8 cellular contexts compared by ENCODE assay signal in the genomic region with DNA sequence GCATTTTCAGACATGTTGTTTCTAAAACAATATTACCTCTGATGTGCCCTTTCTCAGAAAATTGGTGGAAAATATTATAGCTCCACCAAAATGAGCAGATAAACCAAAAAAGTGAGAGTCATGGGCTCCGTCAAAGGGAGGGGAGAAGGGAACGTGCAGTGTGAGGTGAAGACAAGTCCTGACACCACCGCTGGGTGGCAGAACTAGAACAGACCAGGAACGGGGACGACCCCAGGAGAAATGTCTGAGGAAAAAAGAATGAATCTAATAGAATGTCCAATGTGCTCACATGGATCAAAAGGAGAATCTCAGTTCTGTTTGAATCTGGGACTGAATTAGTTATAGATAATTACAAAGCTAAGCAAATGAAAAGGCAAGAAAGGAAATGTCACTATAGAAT. TPM values are rescaled to one million over a fixed set of nuclear protein-coding genes. Genes with fewer than 3 reads are reported as not detected.
DNase-seq lines count a peak whose midpoint lies in the region; ATAC-seq lines count a peak whose summit lies in the region.

No MANE protein-coding gene starts in this region.

- H3K27ac Mint-ChIP-seq in activated T-cell treated with anti-CD3 and anti-CD28 coated beads, Interleukin-2, amount 50 U/mL, for 24 hours = no peak overlapping the region
- peak overlapping the region; percentile 42 for H3K27ac Mint-ChIP-seq in activated T-cell treated with anti-CD3 and anti-CD28 coated beads, Interleukin-2, amount 50 U/mL, for 72 hours

- peaks cover 49% of the 10 kb centered on the region for H3K36me3 Mint-ChIP-seq in activated T-cell treated with anti-CD3 and anti-CD28 coated beads, Interleukin-2, amount 50 U/mL, for 4 hours (ENCODE audit: insufficient read depth)
- H3K36me3 Mint-ChIP-seq in activated T-cell treated with anti-CD3 and anti-CD28 coated beads, Interleukin-2, amount 50 U/mL, for 24 hours (ENCODE audit: low read depth) = peaks cover 98% of the 10 kb centered on the region
- peaks cover 13 to 37% of the 10 kb centered on the region in 2 donors for H3K36me3 Mint-ChIP-seq in activated T-cell treated with anti-CD3 and anti-CD28 coated beads, Interleukin-2, amount 50 U/mL, for 72 hours (ENCODE audit: insufficient read depth in 2 of 2)

- H3K4me1 Mint-ChIP-seq in activated T-cell treated with anti-CD3 and anti-CD28 coated beads, Interleukin-2, amount 50 U/mL, for 4 hours (ENCODE audit: low read depth) = peaks cover 3% of the 10 kb centered on the region
- H3K4me1 Mint-ChIP-seq in activated T-cell treated with anti-CD3 and anti-CD28 coated beads, Interleukin-2, amount 50 U/mL, for 24 hours (ENCODE audit: low read depth) = peaks cover 9% of the 10 kb centered on the region
- H3K4me1 Mint-ChIP-seq in activated T-cell treated with anti-CD3 and anti-CD28 coated beads, Interleukin-2, amount 50 U/mL, for 72 hours (ENCODE audit: low read depth) = no peaks in the 10 kb centered on the region

- peak; percentile 22 for DNase-seq in activated T-cell treated with anti-CD3 and anti-CD28 coated beads, Interleukin-2, amount 50 U/mL, for 4 hours
- DNase-seq in activated T-cell treated with anti-CD3 and anti-CD28 coated beads, Interleukin-2, amount 50 U/mL, for 24 hours = no peak
- DNase-seq in Kasumi-1 (lab: John Stamatoyannopoulos, UW) (peak; percentile 78 to 79), iris pigment epithelial cell (ENCODE audit: low read depth) (peak; percentile 38), GF-D8 (lab: John Stamatoyannopoulos, UW) (no peak), NCI-H82 treated with DMSO at 0.1 percent for 48 hours (lab: John Stamatoyannopoulos, UW; ENCODE audit: unreplicated experiment) (no peak)
- DNase-seq in activated T-cell treated with anti-CD3 and anti-CD28 coated beads, Interleukin-2, amount 50 U/mL, for 72 hours = peak; percentile 14 to 19

- H3K27me3 Mint-ChIP-seq in activated T-cell treated with anti-CD3 and anti-CD28 coated beads, Interleukin-2, amount 50 U/mL, for 4 hours (ENCODE audit: low read depth) = no peaks in the 10 kb centered on the region
- no peaks in the 10 kb centered on the region for H3K27me3 Mint-ChIP-seq in activated T-cell treated with anti-CD3 and anti-CD28 coated beads, Interleukin-2, amount 50 U/mL, for 24 hours
- H3K27me3 Mint-ChIP-seq in activated T-cell treated with anti-CD3 and anti-CD28 coated beads, Interleukin-2, amount 50 U/mL, for 72 hours (ENCODE audit: low read depth) = no peaks in the 10 kb centered on the region

- no peak overlapping the region for H3K4me3 Mint-ChIP-seq in activated T-cell treated with anti-CD3 and anti-CD28 coated beads, Interleukin-2, amount 50 U/mL, for 4 hours
- no peak overlapping the region for H3K4me3 Mint-ChIP-seq in activated T-cell treated with anti-CD3 and anti-CD28 coated beads, Interleukin-2, amount 50 U/mL, for 24 hours
- H3K4me3 Mint-ChIP-seq in activated T-cell treated with anti-CD3 and anti-CD28 coated beads, Interleukin-2, amount 50 U/mL, for 72 hours = no peak overlapping the region

- no peaks in the 10 kb centered on the region for H3K9me3 Mint-ChIP-seq in activated T-cell treated with anti-CD3 and anti-CD28 coated beads, Interleukin-2, amount 50 U/mL, for 4 hours
- H3K9me3 Mint-ChIP-seq in activated T-cell treated with anti-CD3 and anti-CD28 coated beads, Interleukin-2, amount 50 U/mL, for 24 hours = no peaks in the 10 kb centered on the region
- H3K9me3 Mint-ChIP-seq in activated T-cell treated with anti-CD3 and anti-CD28 coated beads, Interleukin-2, amount 50 U/mL, for 72 hours = no peaks in the 10 kb centered on the region

- ATAC-seq in activated T-cell treated with anti-CD3 and anti-CD28 coated beads, Interleukin-2, amount 50 U/mL, for 4 hours = peak in 1 of 2 donors; percentile 58
- peak in 1 of 2 donors; percentile 52 for ATAC-seq in activated T-cell treated with anti-CD3 and anti-CD28 coated beads, Interleukin-2, amount 50 U/mL, for 72 hours (replicated peaks in 1 of 2)
- ATAC-seq in activated CD4-positive, CD25-positive, alpha-beta regulatory T cell treated with anti-CD3 and anti-CD28 coated beads, Interleukin-2, amount 50 U/mL, for 24 hours = no peak

RNA-seq across cellular contexts. Expression of a gene that starts 22.6 kb away (rescaled TPM):
- 10 to 100 TPM; 45.0 to 71.4 (median 66.6) TPM for total RNA-seq in activated T-cell treated with anti-CD3 and anti-CD28 coated beads, Interleukin-2, amount 50 U/mL, for 4 hours
- 100 to 1,000 TPM in 1 of 2 donors, 10 to 100 TPM in 1; 98.3 to 133 TPM for total RNA-seq in activated T-cell treated with anti-CD3 and anti-CD28 coated beads, Interleukin-2, amount 50 U/mL, for 72 hours

RNA-seq across cellular contexts. Expression of a gene that starts 24.8 kb away (rescaled TPM):
- total RNA-seq in activated T-cell treated with anti-CD3 and anti-CD28 coated beads, Interleukin-2, amount 50 U/mL, for 4 hours = 10 to 100 TPM; 64.6 to 78.2 (median 76.2) TPM
- total RNA-seq in activated T-cell treated with anti-CD3 and anti-CD28 coated beads, Interleukin-2, amount 50 U/mL, for 72 hours = 10 to 100 TPM; 69.6 to 81.0 TPM

Comparison
In these comparisons a context has a peak if more than half of its experiments do, and no peak if none do; other contexts are left out.
1. DNase-seq: peak in activated T-cell treated with anti-CD3 and anti-CD28 coated beads, Interleukin-2, amount 50 U/mL, for 4 hours (single experiment), Kasumi-1 (2 of 2), activated T-cell treated with anti-CD3 and anti-CD28 coated beads, Interleukin-2, amount 50 U/mL, for 72 hours (2 of 2) and iris pigment epithelial cell (single experiment); none in activated T-cell treated with anti-CD3 and anti-CD28 coated beads, Interleukin-2, amount 50 U/mL, for 24 hours (single experiment), GF-D8 (single experiment) and NCI-H82 treated with DMSO at 0.1 percent for 48 hours (single experiment).